In the genomic region with DNA sequence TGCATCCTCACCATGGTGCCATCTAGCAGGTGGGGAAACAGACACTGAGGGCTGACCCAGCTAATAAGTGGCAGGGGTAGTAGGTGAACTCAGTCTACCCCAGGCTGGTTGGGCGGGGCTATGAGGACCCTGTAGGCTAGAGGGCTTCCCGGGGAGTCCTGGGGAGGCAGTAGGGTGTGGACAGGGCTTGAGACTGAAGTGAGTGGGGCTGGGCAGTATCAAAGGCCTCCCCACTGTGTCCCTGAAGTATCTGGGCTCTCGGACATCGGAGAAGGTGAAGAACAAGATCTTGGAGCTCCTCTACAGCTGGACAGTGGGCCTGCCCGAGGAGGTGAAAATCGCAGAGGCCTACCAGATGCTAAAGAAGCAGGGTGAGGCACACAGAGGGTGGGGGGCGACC, we compare ENCODE assay signal across 28 cellular contexts. TPM values are rescaled to one million over a fixed set of nuclear protein-coding genes. Genes with fewer than 3 reads are reported as not detected.
A peak's percentile ranks its signal among the peaks of the same experiment; 100 is the strongest.
DNase-seq lines count a peak whose midpoint lies in the region; FAIRE-seq and TF ChIP-seq lines count a peak whose summit lies in the region.
"Had no signal": no experiment of that assay in that cellular context is flagged by ENCODE, and none has a peak within 500 bp of the region (broad histone marks: within the 10 kb centered on the region; RNA-seq: fewer than 3 reads in every experiment).

No MANE protein-coding gene starts in this region.

- intact Hi-C loops in sigmoid colon (cut with DNase I) = loop anchor here (5.0 to 10.0 kb wide), 2 partner anchors 132 to 335 kb away; a partner anchor contains a TSS

- CTCF ChIA-PET in activated CD4-positive, alpha-beta memory T cell treated with anti-CD3 and anti-CD28 coated beads, Interleukin-2, amount 10 ng/mL, durations not matched to agents 7 days and 5 days (lab: Charles Lee) = interaction anchor here (0.8 to 3.0 kb wide), 3 partner anchors 12 to 63 kb away, joined by 4 to 21 read pairs (median 5); a partner anchor contains a TSS

- no peaks in the 10 kb centered on the region for H3K9me3 Mint-ChIP-seq in activated T-cell treated with anti-CD3 and anti-CD28 coated beads, Interleukin-2, amount 50 U/mL, for 24 hours
- H3K9me3 Mint-ChIP-seq in endothelial cell (ENCODE audit: unreplicated experiment) = no peaks in the 10 kb centered on the region
- H3K9me3 Mint-ChIP-seq in activated CD4-positive, alpha-beta memory T cell treated with anti-CD3 and anti-CD28 coated beads, Interleukin-2, amount 10 ng/mL, durations not matched to agents 7 days and 5 days = no peaks in the 10 kb centered on the region
- H3K9me3 Mint-ChIP-seq: CD4-positive, alpha-beta T cell; GM23338; HFFc6 had no signal

- H3K27me3 ChIP-seq in sigmoid colon = no peaks in the 10 kb centered on the region
- H3K27me3 ChIP-seq: MG63 had no signal

- DNase-seq in activated T-cell treated with anti-CD3 and anti-CD28 coated beads, Interleukin-2, amount 50 U/mL, for 24 hours = no peak
- no peak for DNase-seq in activated T-cell treated with anti-CD3 and anti-CD28 coated beads, Interleukin-2, amount 50 U/mL, for 1 hour
- no peak for DNase-seq in GM12891 (ENCODE audit: insufficient read length, low spot score)
- no peak for DNase-seq in endothelial cell (ENCODE audit: low spot score)
- peak; percentile 64 for DNase-seq in sigmoid colon
- no peak for DNase-seq in GF-D8 (lab: John Stamatoyannopoulos, UW)
- no peak for DNase-seq in activated gamma-delta T cell treated with Interleukin-2 at 50 U/mL for 16 hours
- no peak for DNase-seq in activated CD4-positive, alpha-beta memory T cell treated with anti-CD3 and anti-CD28 coated beads, Interleukin-2, amount 10 ng/mL, durations not matched to agents 7 days and 5 days
- DNase-seq: CD4-positive, alpha-beta T cell; HFFc6; MG63; NCI-H2029 treated with DMSO at 0.1 percent for 48 hours; NCI-H2227 treated with DMSO at 0.1 percent for 48 hours; NCI-H510A; NCI-H69; RPMI8226; SHP77 had no signal

- peaks cover 6 to 80% (median 22%) of the 10 kb centered on the region in 4 donors for H3K36me3 ChIP-seq in sigmoid colon

- POLR2A ChIA-PET in activated CD4-positive, alpha-beta memory T cell treated with anti-CD3 and anti-CD28 coated beads, Interleukin-2, amount 10 ng/mL, durations not matched to agents 7 days and 5 days (lab: Charles Lee) = interaction anchor here (0.8 to 2.0 kb wide), 4 partner anchors 10 to 38 kb away, joined by 3 to 6 read pairs (median 5); a partner anchor contains a TSS

- peaks cover 82% of the 10 kb centered on the region for H3K36me3 Mint-ChIP-seq in activated T-cell treated with anti-CD3 and anti-CD28 coated beads, Interleukin-2, amount 50 U/mL, for 24 hours (ENCODE audit: low read depth)
- peaks cover 6% of the 10 kb centered on the region for H3K36me3 Mint-ChIP-seq in endothelial cell (ENCODE audit: low read depth, unreplicated experiment)
- H3K36me3 Mint-ChIP-seq in activated CD4-positive, alpha-beta memory T cell treated with anti-CD3 and anti-CD28 coated beads, Interleukin-2, amount 10 ng/mL, durations not matched to agents 7 days and 5 days (ENCODE audit: low read depth) = peaks cover 25% of the 10 kb centered on the region

- no peak for TF ChIP-seq EP300 in sigmoid colon (IDR thresholded peaks at IDR 0.05)

- no peak overlapping the region for H3K27ac ChIP-seq in sigmoid colon

- peak overlapping the region; percentile 55 for H3K27ac Mint-ChIP-seq in activated T-cell treated with anti-CD3 and anti-CD28 coated beads, Interleukin-2, amount 50 U/mL, for 24 hours
- H3K27ac Mint-ChIP-seq in endothelial cell (ENCODE audit: unreplicated experiment) = no peak overlapping the region
- no peak overlapping the region for H3K27ac Mint-ChIP-seq in activated CD4-positive, alpha-beta memory T cell treated with anti-CD3 and anti-CD28 coated beads, Interleukin-2, amount 10 ng/mL, durations not matched to agents 7 days and 5 days
- H3K27ac Mint-ChIP-seq: CD4-positive, alpha-beta T cell; GM23338; HFFc6 had no signal

- TF ChIP-seq POLR2A in GM12891 (IDR thresholded peaks at IDR 0.05; ENCODE audit: low read depth, low read length) (no peak), sigmoid colon (IDR thresholded peaks at IDR 0.05) (no peak)

- WGBS in sigmoid colon, 2 donors = 91 to 93% methylated on average over 7 of the region's 7 CpGs

- H3K4me3 ChIP-seq in sigmoid colon = no peak overlapping the region
- H3K4me3 ChIP-seq: GM12878, GM23338, HAP-1, MG63 had no signal

- no peaks in the 10 kb centered on the region for H3K9me3 ChIP-seq in sigmoid colon
- H3K9me3 ChIP-seq: HAP-1, MG63 had no signal

- H3K27me3 Mint-ChIP-seq in activated T-cell treated with anti-CD3 and anti-CD28 coated beads, Interleukin-2, amount 50 U/mL, for 24 hours = no peaks in the 10 kb centered on the region
- H3K27me3 Mint-ChIP-seq in endothelial cell (ENCODE audit: unreplicated experiment) = peaks cover 2% of the 10 kb centered on the region
- no peaks in the 10 kb centered on the region for H3K27me3 Mint-ChIP-seq in activated CD4-positive, alpha-beta memory T cell treated with anti-CD3 and anti-CD28 coated beads, Interleukin-2, amount 10 ng/mL, durations not matched to agents 7 days and 5 days
- H3K27me3 Mint-ChIP-seq: CD4-positive, alpha-beta T cell had no signal

- peaks cover 14% of the 10 kb centered on the region for H3K4me1 Mint-ChIP-seq in activated T-cell treated with anti-CD3 and anti-CD28 coated beads, Interleukin-2, amount 50 U/mL, for 24 hours (ENCODE audit: low read depth)
- peaks cover 4% of the 10 kb centered on the region for H3K4me1 Mint-ChIP-seq in endothelial cell (ENCODE audit: unreplicated experiment)
- peaks cover 10% of the 10 kb centered on the region for H3K4me1 Mint-ChIP-seq in activated CD4-positive, alpha-beta memory T cell treated with anti-CD3 and anti-CD28 coated beads, Interleukin-2, amount 10 ng/mL, durations not matched to agents 7 days and 5 days

- no peak overlapping the region for H3K4me3 Mint-ChIP-seq in activated T-cell treated with anti-CD3 and anti-CD28 coated beads, Interleukin-2, amount 50 U/mL, for 24 hours
- peak overlapping the region; percentile 37 for H3K4me3 Mint-ChIP-seq in endothelial cell (ENCODE audit: unreplicated experiment)
- no peak overlapping the region for H3K4me3 Mint-ChIP-seq in activated CD4-positive, alpha-beta memory T cell treated with anti-CD3 and anti-CD28 coated beads, Interleukin-2, amount 10 ng/mL, durations not matched to agents 7 days and 5 days
- H3K4me3 Mint-ChIP-seq: CD4-positive, alpha-beta T cell; GM23338; HFFc6 had no signal

- H3K4me1 ChIP-seq in sigmoid colon = peaks cover 0 to 19% (median 12%) of the 10 kb centered on the region in 4 donors
- H3K4me1 ChIP-seq: HAP-1 had no signal

- TF ChIP-seq CTCF in endothelial cell (IDR thresholded peaks at IDR 0.05; ENCODE audit: unreplicated experiment) (no peak), sigmoid colon (IDR thresholded peaks at IDR 0.05) (no peak)

- peak; percentile 9 for FAIRE-seq in GM12891 (lab: Jason Lieb, UNC)
- FAIRE-seq: D721Med, G401.6, GM12878, HepG2 had no signal

TF ChIP-seq in GM12891, 5 proteins besides CTCF, POLR2A, EP300 and RAD21:
- no peak for TF ChIP-seq PAX5 (IDR thresholded peaks at IDR 0.05; ENCODE audit: insufficient read depth, low read length, severe bottlenecking)
- TF ChIP-seq SPI1 (IDR thresholded peaks at IDR 0.05; ENCODE audit: low read depth, low read length) = no peak
- TF ChIP-seq POU2F2 (IDR thresholded peaks at IDR 0.05; ENCODE audit: low read depth, low read length) = no peak
- TF ChIP-seq POLR2AphosphoS5 (IDR thresholded peaks at IDR 0.05; ENCODE audit: low read depth, low read length) = no peak
- TF ChIP-seq TAF1 (IDR thresholded peaks at IDR 0.05; ENCODE audit: low read depth, low read length) = no peak

RNA-seq across cellular contexts. Expression of a gene that starts 11.4 kb away (rescaled TPM):
- 44.9 TPM for polyA plus RNA-seq in GM12891 (2012; ENCODE audit: low read depth, missing spikeins)
- total RNA-seq in endothelial cell (ENCODE audit: unreplicated experiment) (63.6 TPM), sigmoid colon (10 to 100 TPM; 26.4 to 59.8 (median 42.3) TPM)
- 10 to 100 TPM; 25.2 to 77.4 (median 34.4) TPM for polyA plus RNA-seq in sigmoid colon
- total RNA-seq in activated CD4-positive, alpha-beta memory T cell treated with anti-CD3 and anti-CD28 coated beads, Interleukin-2, amount 10 ng/mL, durations not matched to agents 7 days and 5 days = 10 to 100 TPM; 59.5 to 64.4 TPM

RNA-seq across cellular contexts. Expression of a gene that starts 19.5 kb away (rescaled TPM):
- polyA plus RNA-seq in GM12891 (2012; ENCODE audit: low read depth, missing spikeins) = 58.1 TPM
- total RNA-seq in endothelial cell (ENCODE audit: unreplicated experiment) = 11.6 TPM
- 1 to 10 TPM; 1.4 to 6.9 (median 4.7) TPM for total RNA-seq in sigmoid colon
- 10 to 100 TPM; 35.4 to 71.2 (median 58.5) TPM for polyA plus RNA-seq in sigmoid colon
- total RNA-seq in activated CD4-positive, alpha-beta memory T cell treated with anti-CD3 and anti-CD28 coated beads, Interleukin-2, amount 10 ng/mL, durations not matched to agents 7 days and 5 days = 100 to 1,000 TPM; 161 to 162 TPM
- total RNA-seq: A172 had no signal

RNA-seq across cellular contexts. Expression of a gene that starts 38.5 kb away (rescaled TPM):
- polyA plus RNA-seq in GM12891 (2012; ENCODE audit: low read depth, missing spikeins) = 28.3 TPM
- total RNA-seq in endothelial cell (ENCODE audit: unreplicated experiment) (13.4 TPM), sigmoid colon (10 to 100 TPM in 2 of 4 donors, 1 to 10 TPM in 2; 7.5 to 12.8 (median 9.6) TPM)
- polyA plus RNA-seq in sigmoid colon = 10 to 100 TPM; 30.2 to 51.1 (median 48.6) TPM
- 10 to 100 TPM; 19.1 to 21.6 TPM for total RNA-seq in activated CD4-positive, alpha-beta memory T cell treated with anti-CD3 and anti-CD28 coated beads, Interleukin-2, amount 10 ng/mL, durations not matched to agents 7 days and 5 days

RNA-seq across cellular contexts. Expression of a gene that starts 40.1 kb away (rescaled TPM):
- 1.1 TPM for polyA plus RNA-seq in GM12891 (2012; ENCODE audit: low read depth, missing spikeins)
- not detected for total RNA-seq in endothelial cell (ENCODE audit: unreplicated experiment)
- total RNA-seq in sigmoid colon = not detected
- polyA plus RNA-seq in sigmoid colon = 100 to 1,000 TPM in 2 of 3 donors, 10 to 100 TPM in 1; 61.9 to 155 (median 147) TPM
- total RNA-seq in activated CD4-positive, alpha-beta memory T cell treated with anti-CD3 and anti-CD28 coated beads, Interleukin-2, amount 10 ng/mL, durations not matched to agents 7 days and 5 days = not detected
- total RNA-seq: A172, GM23338, HFFc6, HT1080, LHCN-M2, SK-MEL-5 had no signal
- polyA plus RNA-seq: BJ, GM23338 had no signal

RNA-seq across cellular contexts. Expression of a gene that starts 55.4 kb away (rescaled TPM):
- 590 TPM for polyA plus RNA-seq in GM12891 (2012; ENCODE audit: low read depth, missing spikeins)
- 18.6 TPM for total RNA-seq in endothelial cell (ENCODE audit: unreplicated experiment)
- total RNA-seq in sigmoid colon = 1,000 to 10,000 TPM in 3 of 4 donors, 100 to 1,000 TPM in 1; 911 to 2,925 (median 2,030) TPM
- 100 to 1,000 TPM; 373 to 487 (median 439) TPM for polyA plus RNA-seq in sigmoid colon
- 1,000 to 10,000 TPM; 2,209 to 2,240 TPM for total RNA-seq in activated CD4-positive, alpha-beta memory T cell treated with anti-CD3 and anti-CD28 coated beads, Interleukin-2, amount 10 ng/mL, durations not matched to agents 7 days and 5 days

Comparison
In these comparisons a context has a peak if more than half of its experiments do, and no peak if none do; other contexts are left out.
1. RNA of a gene that starts 19.5 kb away (total RNA-seq): 161 to 162 TPM in activated CD4-positive, alpha-beta memory T cell treated with anti-CD3 and anti-CD28 coated beads, Interleukin-2, amount 10 ng/mL, durations not matched to agents 7 days and 5 days; 11.6 TPM in endothelial cell (single experiment) and 1.4 to 6.9 TPM in sigmoid colon; every median in the first group is over 10 times any median in the second.